ENCODE assay signal across 19 cellular contexts in genomic region chr6:2979819-2980464, GRCh38. TPM values are rescaled to one million over a fixed set of nuclear protein-coding genes. Genes with fewer than 3 reads are reported as not detected.
DNase-seq lines count a peak whose midpoint lies in the region; ATAC-seq, FAIRE-seq and TF ChIP-seq lines count a peak whose summit lies in the region.
"Had no signal": no experiment of that assay in that cellular context is flagged by ENCODE, and none has a peak within 500 bp of the region (broad histone marks: within the 10 kb centered on the region; RNA-seq: fewer than 3 reads in every experiment).

No MANE protein-coding gene starts in this region.

- H3K23ac ChIP-seq in mesendoderm (ENCODE audit: low read length): no peak overlapping the region

- no peak overlapping the region for H4K5ac ChIP-seq in mesendoderm (ENCODE audit: low read length)

- H3K27me3 ChIP-seq in duodenal mucosa (ENCODE audit: control insufficient read depth in 1 of 2, insufficient read depth in 2 of 2, low read length in 2 of 2): no peaks in the 10 kb centered on the region
- no peaks in the 10 kb centered on the region for H3K27me3 ChIP-seq in mesendoderm (ENCODE audit: insufficient read depth, low read length, poor library complexity)
- no peaks in the 10 kb centered on the region for H3K27me3 ChIP-seq in CD8-positive, alpha-beta T cell (ENCODE audit: insufficient read depth, low read length)

- CTCF ChIA-PET in CD8-positive, alpha-beta T cell (lab: Charles Lee): interaction anchor here (1.0 to 3.4 kb wide), 5 partner anchors 10 to 133 kb away, joined by 3 to 20 read pairs (median 4); no protein-coding TSS in a partner anchor

- H3K79me1 ChIP-seq in mesendoderm (ENCODE audit: low read length): no peaks in the 10 kb centered on the region

- H3K9me3 ChIP-seq in duodenal mucosa (ENCODE audit: control insufficient read depth in 1 of 2, low read length in 2 of 2): no peaks in the 10 kb centered on the region
- no peaks in the 10 kb centered on the region for H3K9me3 ChIP-seq in CD8-positive, alpha-beta T cell (ENCODE audit: low read length)

- H3K4me1 ChIP-seq in duodenal mucosa (ENCODE audit: control insufficient read depth in 1 of 2, insufficient read depth in 2 of 2, low read length in 2 of 2): peaks cover 50 to 76% of the 10 kb centered on the region in 2 donors
- peaks cover 8% of the 10 kb centered on the region for H3K4me1 ChIP-seq in mesendoderm (ENCODE audit: control insufficient read depth, low read depth, low read length)
- no peaks in the 10 kb centered on the region for H3K4me1 ChIP-seq in CD8-positive, alpha-beta T cell (ENCODE audit: insufficient read depth, low read length)

- H3K36me3 ChIP-seq in duodenal mucosa (ENCODE audit: control insufficient read depth in 1 of 2, insufficient read depth in 2 of 2, low read length in 2 of 2) (no peaks in the 10 kb centered on the region), mesendoderm (ENCODE audit: control insufficient read depth, insufficient read depth, low read length) (no peaks in the 10 kb centered on the region)
- H3K36me3 ChIP-seq in CD8-positive, alpha-beta T cell (ENCODE audit: insufficient read depth, low read length): no peaks in the 10 kb centered on the region
- H3K36me3 ChIP-seq: WERI-Rb-1 had no signal

- peaks cover 6% of the 10 kb centered on the region for H3K27me3 Mint-ChIP-seq in CD8-positive, alpha-beta T cell (ENCODE audit: low read depth)

- no peak for ATAC-seq in CD8-positive, alpha-beta T cell
- ATAC-seq: GM12878 had no signal

- no CpG with 5 or more reads among the region's 2 CpGs for WGBS in mesendoderm (ENCODE audit: extremely low coverage, insufficient coverage, low lambda C conversion rate)

- H3K79me2 ChIP-seq in mesendoderm (ENCODE audit: control insufficient read depth, insufficient read depth, low read length): no peaks in the 10 kb centered on the region

- H3K4me3 Mint-ChIP-seq in CD8-positive, alpha-beta T cell: no peak overlapping the region
- H3K4me3 Mint-ChIP-seq: brain; CD4-positive, alpha-beta memory T cell had no signal

- intact Hi-C loops in CD8-positive, alpha-beta T cell (cut with DNase I, micrococcal nuclease): no loop called here

- no peak overlapping the region for H2BK15ac ChIP-seq in mesendoderm (replicated peaks; ENCODE audit: low read depth)

- H3K36me3 Mint-ChIP-seq in CD8-positive, alpha-beta T cell: no peaks in the 10 kb centered on the region
- H3K36me3 Mint-ChIP-seq: brain; CD4-positive, alpha-beta memory T cell had no signal

- H4K8ac ChIP-seq in mesendoderm (ENCODE audit: low read depth, low read length): no peak overlapping the region

- no peak overlapping the region for H3K4me3 ChIP-seq in duodenal mucosa (ENCODE audit: low read depth in 1 of 2, low read length in 2 of 2)
- no peak overlapping the region for H3K4me3 ChIP-seq in mesendoderm (ENCODE audit: low read length)
- no peak overlapping the region for H3K4me3 ChIP-seq in CD8-positive, alpha-beta T cell (ENCODE audit: low read depth, low read length)
- H3K4me3 ChIP-seq: GM12878 had no signal

- H3K9me3 Mint-ChIP-seq in CD8-positive, alpha-beta T cell: no peaks in the 10 kb centered on the region
- H3K9me3 Mint-ChIP-seq: brain; CD4-positive, alpha-beta memory T cell had no signal

- no peak overlapping the region for H3K4ac ChIP-seq in mesendoderm (ENCODE audit: low read depth, low read length)

- no peak overlapping the region for H2AK5ac ChIP-seq in mesendoderm (ENCODE audit: low read length)

- H3K56ac ChIP-seq in mesendoderm (ENCODE audit: low read length): no peak overlapping the region

- no peaks in the 10 kb centered on the region for H3K4me1 Mint-ChIP-seq in CD8-positive, alpha-beta T cell (ENCODE audit: low read depth)

- POLR2A ChIA-PET in CD8-positive, alpha-beta T cell (lab: Charles Lee): interaction anchor here (1.0 kb wide), 1 partner anchor 10 kb away, joined by 5 read pairs; no protein-coding TSS in a partner anchor

- no peak for TF ChIP-seq CTCF in CD8-positive, alpha-beta T cell (IDR thresholded peaks at IDR 0.05)

- DNase-seq in activated CD8-positive, alpha-beta memory T cell treated with anti-CD3 and anti-CD28 coated beads for 24 hours: peak; percentile 15
- DNase-seq in activated CD8-positive, alpha-beta memory T cell treated with anti-CD3 and anti-CD28 coated beads, Interleukin-2, amount 50 U/mL, for 4 hours: no peak
- peak; percentile 68 for DNase-seq in mesendoderm
- DNase-seq in ureter (ENCODE audit: low spot score): peak; percentile 31
- no peak for DNase-seq in HTR-8/SVneo (ENCODE audit: insufficient read length, low spot score)
- DNase-seq in CD8-positive, alpha-beta T cell: no peak
- DNase-seq in NCI-H345 (lab: John Stamatoyannopoulos, UW): no peak
- DNase-seq: ACHN; activated naive CD4-positive, alpha-beta T cell; CD4-positive, alpha-beta memory T cell; effector CD4-positive, alpha-beta T cell; NCI-H1436 treated with DMSO at 0.1 percent for 48 hours; NCI-H446; WERI-Rb-1 had no signal

- H3K9ac ChIP-seq in duodenal mucosa (ENCODE audit: low read depth in 1 of 2, low read length in 2 of 2) (no peak overlapping the region), mesendoderm (ENCODE audit: low read length) (no peak overlapping the region)

- no peak overlapping the region for H2BK120ac ChIP-seq in mesendoderm (ENCODE audit: low read depth, low read length)

- H3K27ac ChIP-seq in duodenal mucosa (ENCODE audit: low read depth, low read length) (peak overlapping the region; percentile 33), mesendoderm (ENCODE audit: low read depth, low read length) (no peak overlapping the region)
- no peak overlapping the region for H3K27ac ChIP-seq in CD8-positive, alpha-beta T cell (ENCODE audit: low read depth, low read length)
- H3K27ac ChIP-seq: HL-60, WERI-Rb-1 had no signal

- H3K27ac Mint-ChIP-seq in CD8-positive, alpha-beta T cell: no peak overlapping the region
- H3K27ac Mint-ChIP-seq: CD4-positive, alpha-beta memory T cell had no signal

- no peak for FAIRE-seq in HTR-8/SVneo (lab: Jason Lieb, UNC)
- FAIRE-seq: GM12878, islet of Langerhans had no signal

- no peak overlapping the region for H3K4me2 ChIP-seq in mesendoderm (ENCODE audit: low read length)

- H2BK5ac ChIP-seq in mesendoderm (ENCODE audit: low read length): peak overlapping the region; percentile 23

- H3K18ac ChIP-seq in mesendoderm (ENCODE audit: low read length): no peak overlapping the region

RNA-seq across cellular contexts. Expression of gene SERPINB6, which starts 8.6 kb away (rescaled TPM):
- polyA plus RNA-seq in mesendoderm (2013, experiment 1 of 2): 40.3 TPM
- polyA plus RNA-seq in mesendoderm (2013, experiment 2 of 2): 41.2 TPM
- total RNA-seq in ureter: 121 TPM
- total RNA-seq in CD8-positive, alpha-beta T cell: 10 to 100 TPM; 41.7 to 45.6 TPM

RNA-seq across cellular contexts. Expression of gene NQO2, which starts 19.8 kb away (rescaled TPM):
- 103 TPM for polyA plus RNA-seq in mesendoderm (2013, experiment 1 of 2)
- 109 TPM for polyA plus RNA-seq in mesendoderm (2013, experiment 2 of 2)
- total RNA-seq in ureter: 27.0 TPM
- total RNA-seq in CD8-positive, alpha-beta T cell: 1 to 10 TPM; 3.8 to 5.5 TPM

Comparison
In these comparisons a context has a peak if more than half of its experiments do, and no peak if none do; other contexts are left out.
1. DNase-seq: peak in activated CD8-positive, alpha-beta memory T cell treated with anti-CD3 and anti-CD28 coated beads for 24 hours (single experiment), mesendoderm (single experiment) and ureter (single experiment); none in activated CD8-positive, alpha-beta memory T cell treated with anti-CD3 and anti-CD28 coated beads, Interleukin-2, amount 50 U/mL, for 4 hours (single experiment), HTR-8/SVneo (single experiment), CD8-positive, alpha-beta T cell (0 of 7) and NCI-H345 (single experiment).